ENCODE assay signal across 1 cellular context in the genomic region with DNA sequence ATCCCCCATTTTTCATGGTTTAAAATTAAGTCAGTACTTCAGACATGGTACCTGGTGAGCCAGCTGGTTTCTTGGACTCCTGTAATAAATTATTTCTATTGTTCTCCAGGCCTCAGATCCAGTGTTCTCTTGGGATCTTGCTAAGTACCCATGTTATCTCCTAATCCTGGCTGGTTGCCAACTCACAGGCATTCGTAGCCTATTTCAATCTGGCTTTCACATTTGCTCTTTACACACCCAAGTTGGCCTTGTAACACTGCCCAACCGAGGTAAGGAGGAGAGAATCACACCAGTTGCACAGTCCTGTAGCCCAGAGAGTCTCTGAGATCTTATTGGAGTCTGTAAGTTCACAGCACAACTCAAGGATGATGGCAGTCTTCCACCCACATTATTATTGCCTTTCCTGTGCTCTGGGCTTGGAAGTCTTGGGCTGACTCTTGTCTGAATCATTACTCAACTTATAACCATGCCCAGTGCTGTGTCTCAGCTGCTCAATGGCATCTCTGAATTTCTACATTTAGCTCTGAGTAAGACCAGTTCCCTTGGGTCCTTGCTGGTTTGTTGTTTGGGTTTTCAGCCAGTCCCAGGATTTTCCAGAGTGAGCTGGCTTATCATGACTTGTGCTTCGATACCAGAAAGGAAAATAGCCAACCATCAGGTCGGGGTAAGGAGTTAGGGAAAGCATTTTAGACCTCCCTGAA.
TF ChIP-seq lines count a peak whose summit lies in the region.

No MANE protein-coding gene starts in this region.

TF ChIP-seq in HEK293, 187 proteins besides CTCF, POLR2A, EP300 and RAD21 (continued from another document):
- TF ChIP-seq, protein P1, sequence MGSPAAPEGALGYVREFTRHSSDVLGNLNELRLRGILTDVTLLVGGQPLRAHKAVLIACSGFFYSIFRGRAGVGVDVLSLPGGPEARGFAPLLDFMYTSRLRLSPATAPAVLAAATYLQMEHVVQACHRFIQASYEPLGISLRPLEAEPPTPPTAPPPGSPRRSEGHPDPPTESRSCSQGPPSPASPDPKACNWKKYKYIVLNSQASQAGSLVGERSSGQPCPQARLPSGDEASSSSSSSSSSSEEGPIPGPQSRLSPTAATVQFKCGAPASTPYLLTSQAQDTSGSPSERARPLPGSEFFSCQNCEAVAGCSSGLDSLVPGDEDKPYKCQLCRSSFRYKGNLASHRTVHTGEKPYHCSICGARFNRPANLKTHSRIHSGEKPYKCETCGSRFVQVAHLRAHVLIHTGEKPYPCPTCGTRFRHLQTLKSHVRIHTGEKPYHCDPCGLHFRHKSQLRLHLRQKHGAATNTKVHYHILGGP (tag by site-specific recombination; IDR thresholded peaks at IDR 0.05): peak; percentile 58; the same call in 1 of the 2 replicates
- TF ChIP-seq ZNF341 (tag by site-specific recombination; IDR thresholded peaks at IDR 0.05; ENCODE audit: low read depth): no peak
- TF ChIP-seq ZNF184 (tag by site-specific recombination; IDR thresholded peaks at IDR 0.05): peak; percentile 57; the same call in 1 of the 2 replicates
- no peak for TF ChIP-seq ZNF155 (tag by site-specific recombination; IDR thresholded peaks at IDR 0.05)
- TF ChIP-seq, protein P2, sequence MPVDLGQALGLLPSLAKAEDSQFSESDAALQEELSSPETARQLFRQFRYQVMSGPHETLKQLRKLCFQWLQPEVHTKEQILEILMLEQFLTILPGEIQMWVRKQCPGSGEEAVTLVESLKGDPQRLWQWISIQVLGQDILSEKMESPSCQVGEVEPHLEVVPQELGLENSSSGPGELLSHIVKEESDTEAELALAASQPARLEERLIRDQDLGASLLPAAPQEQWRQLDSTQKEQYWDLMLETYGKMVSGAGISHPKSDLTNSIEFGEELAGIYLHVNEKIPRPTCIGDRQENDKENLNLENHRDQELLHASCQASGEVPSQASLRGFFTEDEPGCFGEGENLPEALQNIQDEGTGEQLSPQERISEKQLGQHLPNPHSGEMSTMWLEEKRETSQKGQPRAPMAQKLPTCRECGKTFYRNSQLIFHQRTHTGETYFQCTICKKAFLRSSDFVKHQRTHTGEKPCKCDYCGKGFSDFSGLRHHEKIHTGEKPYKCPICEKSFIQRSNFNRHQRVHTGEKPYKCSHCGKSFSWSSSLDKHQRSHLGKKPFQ (tag by site-specific recombination; IDR thresholded peaks at IDR 0.05): peak; percentile 47; the same call in 1 of the 2 replicates
- no peak for TF ChIP-seq ZNF629 (tag by site-specific recombination; IDR thresholded peaks at IDR 0.05)
- TF ChIP-seq ZNF473 (tag by site-specific recombination; IDR thresholded peaks at IDR 0.05): no peak
- TF ChIP-seq, protein P3, sequence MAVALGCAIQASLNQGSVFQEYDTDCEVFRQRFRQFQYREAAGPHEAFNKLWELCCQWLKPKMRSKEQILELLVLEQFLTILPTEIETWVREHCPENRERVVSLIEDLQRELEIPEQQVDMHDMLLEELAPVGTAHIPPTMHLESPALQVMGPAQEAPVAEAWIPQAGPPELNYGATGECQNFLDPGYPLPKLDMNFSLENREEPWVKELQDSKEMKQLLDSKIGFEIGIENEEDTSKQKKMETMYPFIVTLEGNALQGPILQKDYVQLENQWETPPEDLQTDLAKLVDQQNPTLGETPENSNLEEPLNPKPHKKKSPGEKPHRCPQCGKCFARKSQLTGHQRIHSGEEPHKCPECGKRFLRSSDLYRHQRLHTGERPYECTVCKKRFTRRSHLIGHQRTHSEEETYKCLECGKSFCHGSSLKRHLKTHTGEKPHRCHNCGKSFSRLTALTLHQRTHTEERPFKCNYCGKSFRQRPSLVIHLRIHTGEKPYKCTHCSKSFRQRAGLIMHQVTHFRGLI (tag by site-specific recombination; IDR thresholded peaks at IDR 0.05): peak; percentile 93
- TF ChIP-seq SCRT2 (tag by site-specific recombination; IDR thresholded peaks at IDR 0.05): peak; percentile 71
- TF ChIP-seq, protein P4, sequence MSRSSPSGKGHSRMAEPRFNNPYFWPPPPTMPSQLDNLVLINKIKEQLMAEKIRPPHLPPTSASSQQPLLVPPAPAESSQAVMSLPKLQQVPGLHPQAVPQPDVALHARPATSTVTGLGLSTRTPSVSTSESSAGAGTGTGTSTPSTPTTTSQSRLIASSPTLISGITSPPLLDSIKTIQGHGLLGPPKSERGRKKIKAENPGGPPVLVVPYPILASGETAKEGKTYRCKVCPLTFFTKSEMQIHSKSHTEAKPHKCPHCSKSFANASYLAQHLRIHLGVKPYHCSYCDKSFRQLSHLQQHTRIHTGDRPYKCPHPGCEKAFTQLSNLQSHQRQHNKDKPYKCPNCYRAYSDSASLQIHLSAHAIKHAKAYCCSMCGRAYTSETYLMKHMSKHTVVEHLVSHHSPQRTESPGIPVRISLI (tag by site-specific recombination; IDR thresholded peaks at IDR 0.05): no peak
